Comparison of ENCODE assay signal across 1 cellular context in the genomic region with DNA sequence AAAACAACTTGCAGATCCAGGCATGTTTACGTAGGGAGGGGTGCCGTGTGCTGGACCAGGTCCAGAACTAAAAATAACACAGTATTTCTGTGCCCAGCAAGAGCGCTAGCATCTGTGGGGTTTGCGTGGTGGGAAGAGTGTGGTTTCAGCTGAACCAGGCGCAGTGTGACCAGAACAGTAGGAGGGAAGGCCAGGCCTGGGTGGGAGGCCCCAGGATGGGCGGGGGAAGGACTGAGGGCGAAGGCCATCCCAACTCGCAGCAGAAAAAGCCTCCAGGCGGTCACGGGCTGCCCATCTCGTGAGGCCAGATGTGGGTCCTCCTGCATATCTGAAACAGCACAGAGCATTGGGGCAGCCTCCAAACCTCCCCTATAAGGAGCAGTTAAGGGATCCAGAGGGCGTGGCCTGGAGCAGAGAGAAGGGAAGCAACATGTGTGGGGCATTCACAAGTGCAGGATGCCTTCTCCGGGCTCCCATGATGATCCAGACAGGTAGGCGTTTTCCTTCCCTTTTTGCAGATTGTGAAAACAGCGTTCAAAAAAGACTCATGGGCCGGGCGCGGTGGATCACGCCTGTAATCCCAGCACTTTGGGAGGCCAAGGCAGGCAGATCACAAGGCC.
TF ChIP-seq lines count a peak whose summit lies in the region.

No MANE protein-coding gene starts in this region.

TF ChIP-seq in HepG2, 621 proteins besides CTCF, POLR2A, EP300 and RAD21 (continued from another document):
- TF ChIP-seq, protein P1, sequence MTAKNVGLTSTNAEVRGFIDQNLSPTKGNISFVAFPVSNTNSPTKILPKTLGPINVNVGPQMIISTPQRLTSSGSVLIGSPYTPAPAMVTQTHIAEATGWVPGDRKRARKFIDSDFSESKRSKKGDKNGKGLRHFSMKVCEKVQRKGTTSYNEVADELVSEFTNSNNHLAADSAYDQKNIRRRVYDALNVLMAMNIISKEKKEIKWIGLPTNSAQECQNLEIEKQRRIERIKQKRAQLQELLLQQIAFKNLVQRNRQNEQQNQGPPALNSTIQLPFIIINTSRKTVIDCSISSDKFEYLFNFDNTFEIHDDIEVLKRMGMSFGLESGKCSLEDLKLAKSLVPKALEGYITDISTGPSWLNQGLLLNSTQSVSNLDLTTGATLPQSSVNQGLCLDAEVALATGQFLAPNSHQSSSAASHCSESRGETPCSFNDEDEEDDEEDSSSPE (CRISPR knock-in tag; IDR thresholded peaks at IDR 0.05) = no peak; the same call in 1 of the 2 replicates
- TF ChIP-seq ZNF563 (CRISPR knock-in tag; IDR thresholded peaks at IDR 0.05) = no peak; the same call in 1 of the 2 replicates
- TF ChIP-seq ZNF777 (CRISPR knock-in tag; IDR thresholded peaks at IDR 0.05) = no peak
- no peak for TF ChIP-seq ATF1 (CRISPR knock-in tag; IDR thresholded peaks at IDR 0.05)
- TF ChIP-seq ZNF274 (CRISPR knock-in tag; IDR thresholded peaks at IDR 0.05) = no peak
- no peak for TF ChIP-seq FOXK2 (IDR thresholded peaks at IDR 0.05)
